8 cellular contexts compared by ENCODE assay signal in the genomic region with DNA sequence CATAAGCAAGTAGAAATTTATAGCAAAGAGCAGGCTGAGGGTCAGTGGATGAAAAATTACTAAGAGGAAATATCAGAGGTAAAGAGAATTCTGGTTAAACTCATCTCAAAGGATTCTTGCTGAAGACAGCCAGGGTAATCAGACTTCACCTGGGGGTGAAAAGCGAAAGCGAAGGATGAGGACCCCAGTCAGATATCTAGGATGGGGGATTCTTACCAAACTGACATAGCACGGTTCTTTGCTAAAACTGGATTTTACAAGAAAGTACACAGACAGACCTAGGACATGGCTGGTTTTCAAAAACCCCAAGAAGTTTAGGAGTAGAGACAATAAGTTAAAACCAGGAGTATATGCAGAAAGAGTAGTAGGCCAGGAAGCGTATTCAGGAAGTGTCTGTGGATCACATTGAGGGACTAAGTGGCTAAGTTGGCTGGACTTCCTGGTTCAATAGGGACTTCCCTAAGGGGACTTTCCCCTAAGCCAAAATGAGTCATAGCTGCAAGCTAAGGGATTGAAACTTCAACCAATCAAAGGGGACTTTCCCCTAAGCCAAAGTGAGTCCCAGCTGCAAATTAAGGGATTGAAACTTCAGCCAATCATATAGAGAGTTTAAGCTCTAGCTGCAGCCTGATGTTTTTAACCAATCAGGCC. TPM values are rescaled to one million over a fixed set of nuclear protein-coding genes. Genes with fewer than 3 reads are reported as not detected.
A peak's percentile ranks its signal among the peaks of the same experiment; 100 is the strongest.
DNase-seq lines count a peak whose midpoint lies in the region; ATAC-seq and TF ChIP-seq lines count a peak whose summit lies in the region.

No MANE protein-coding gene starts in this region.

- peaks cover 5% of the 10 kb centered on the region for H3K4me1 ChIP-seq in mesenchymal stem cell (ENCODE audit: control insufficient read depth, insufficient read depth, low read depth, low read length)

- H3K18ac ChIP-seq in mesenchymal stem cell (ENCODE audit: low read depth in 1 of 2, low read length in 2 of 2), result no peak overlapping the region

- no peaks in the 10 kb centered on the region for H3K79me1 ChIP-seq in mesenchymal stem cell (replicated peaks; ENCODE audit: low read length, poor library complexity, severe bottlenecking)

- H3K36me3 ChIP-seq in mesenchymal stem cell (ENCODE audit: control insufficient read depth in 1 of 2, insufficient read depth in 2 of 2, low read depth in 1 of 2, low read length in 2 of 2), result no peaks in the 10 kb centered on the region

- H2AK5ac ChIP-seq in mesenchymal stem cell (ENCODE audit: low read length, severe bottlenecking), result no peak overlapping the region

- H3K9me3 Mint-ChIP-seq in activated CD8-positive, alpha-beta T cell treated with anti-CD3 and anti-CD28 coated beads for 36 hours, result peaks cover 5% of the 10 kb centered on the region
- peaks cover 7% of the 10 kb centered on the region; the same call in 1 of the 2 replicates for H3K9me3 Mint-ChIP-seq in WTC11

- H3K36me3 Mint-ChIP-seq in activated CD8-positive, alpha-beta T cell treated with anti-CD3 and anti-CD28 coated beads for 36 hours (ENCODE audit: low read depth), result peaks cover 5% of the 10 kb centered on the region
- no peaks in the 10 kb centered on the region for H3K36me3 Mint-ChIP-seq in WTC11

- no peak overlapping the region for H3K4me2 ChIP-seq in mesenchymal stem cell (ENCODE audit: low read length, poor library complexity, severe bottlenecking)

- H3K4me3 Mint-ChIP-seq in activated CD8-positive, alpha-beta T cell treated with anti-CD3 and anti-CD28 coated beads for 36 hours, result no peak overlapping the region
- no peak overlapping the region for H3K4me3 Mint-ChIP-seq in WTC11

- peak overlapping the region; percentile 95 for H3K27ac Mint-ChIP-seq in activated CD8-positive, alpha-beta T cell treated with anti-CD3 and anti-CD28 coated beads for 36 hours
- H3K27ac Mint-ChIP-seq in WTC11, result no peak overlapping the region

- POLR2A ChIA-PET in activated CD8-positive, alpha-beta T cell treated with anti-CD3 and anti-CD28 coated beads for 36 hours (lab: Charles Lee), result interaction anchor here (1.3 kb wide), 1 partner anchor 24 kb away, joined by 5 read pairs; the partner anchor contains the start of gene COX17
- POLR2A ChIA-PET in WTC11 (lab: Charles Lee), result no interaction called here

- H3K9ac ChIP-seq in mesenchymal stem cell (ENCODE audit: low read length), result no peak overlapping the region

- H3K4me3 ChIP-seq in mesenchymal stem cell (ENCODE audit: insufficient read depth in 1 of 2, low read depth in 1 of 2, low read length in 2 of 2), result no peak overlapping the region

- no peak overlapping the region for H3K14ac ChIP-seq in mesenchymal stem cell (ENCODE audit: low read length in 2 of 2)

- no peak overlapping the region for H2BK120ac ChIP-seq in mesenchymal stem cell (ENCODE audit: low read depth, low read length)

- H3K23ac ChIP-seq in mesenchymal stem cell (ENCODE audit: low read length in 2 of 2), result no peak overlapping the region

- H3K27me3 ChIP-seq in mesenchymal stem cell (ENCODE audit: control insufficient read depth in 1 of 2, insufficient read depth in 1 of 2, low read length in 2 of 2), result no peaks in the 10 kb centered on the region

- peak; percentile 33 for DNase-seq in SKM-1 treated with dmso at 0.1 percent for 144 hours (lab: John Stamatoyannopoulos, UW; ENCODE audit: unreplicated experiment)
- DNase-seq in SKM-1 (lab: John Stamatoyannopoulos, UW; ENCODE audit: unreplicated experiment), result no peak
- peak; percentile 54 for DNase-seq in activated CD8-positive, alpha-beta T cell treated with anti-CD3 and anti-CD28 coated beads for 36 hours
- peak; percentile 66 for DNase-seq in mesenchymal stem cell
- no peak for DNase-seq in WTC11 (ENCODE audit: low spot score)
- DNase-seq in posterior cingulate gyrus, result no peak

- no peak overlapping the region for H4K91ac ChIP-seq in mesenchymal stem cell (ENCODE audit: low read length)

- no peak overlapping the region for H2BK15ac ChIP-seq in mesenchymal stem cell (ENCODE audit: low read depth, poor library complexity, severe bottlenecking)

- TF ChIP-seq CTCF in activated CD8-positive, alpha-beta T cell treated with anti-CD3 and anti-CD28 coated beads for 36 hours (IDR thresholded peaks at IDR 0.05), result no peak
- TF ChIP-seq CTCF in WTC11 (IDR thresholded peaks at IDR 0.05), result no peak

- H2AFZ ChIP-seq in mesenchymal stem cell (ENCODE audit: low read depth, low read length), result no peak overlapping the region

- CTCF ChIA-PET in activated CD8-positive, alpha-beta T cell treated with anti-CD3 and anti-CD28 coated beads for 36 hours (lab: Charles Lee), result interaction anchor here (0.8 to 3.9 kb wide), 2 partner anchors 10 to 19 kb away, joined by 3 to 22 read pairs; no protein-coding TSS in a partner anchor
- CTCF ChIA-PET in WTC11 (lab: Charles Lee), result interaction anchor here (1.1 kb wide), 1 partner anchor 10 kb away, joined by 3 read pairs; no protein-coding TSS in a partner anchor

- WGBS in mesenchymal stem cell, result 93% methylated on average over 4 of the region's 4 CpGs

- ATAC-seq in HG03064 (IDR thresholded peaks at IDR 0.05; ENCODE audit: low read depth, unreplicated experiment) (peak; percentile 38), WTC11 (no peak), HG03108 (IDR thresholded peaks at IDR 0.05; ENCODE audit: unreplicated experiment) (no peak)
- ATAC-seq in activated CD8-positive, alpha-beta T cell treated with anti-CD3 and anti-CD28 coated beads for 36 hours, result peak; percentile 62

- H4K8ac ChIP-seq in mesenchymal stem cell (ENCODE audit: low read length), result no peak overlapping the region

- H2BK12ac ChIP-seq in mesenchymal stem cell (ENCODE audit: low read length in 2 of 2), result no peak overlapping the region

- H3K27me3 Mint-ChIP-seq in activated CD8-positive, alpha-beta T cell treated with anti-CD3 and anti-CD28 coated beads for 36 hours, result peaks cover 4% of the 10 kb centered on the region
- H3K27me3 Mint-ChIP-seq in WTC11 (ENCODE audit: low read depth), result peaks cover 44% of the 10 kb centered on the region

- no peak overlapping the region for H3K27ac ChIP-seq in mesenchymal stem cell (ENCODE audit: low read length, poor library complexity, severe bottlenecking)

- no peaks in the 10 kb centered on the region for H3K9me3 ChIP-seq in mesenchymal stem cell (ENCODE audit: control insufficient read depth, low read length)

- intact Hi-C loops in activated CD8-positive, alpha-beta T cell treated with anti-CD3 and anti-CD28 coated beads for 36 hours (cut with micrococcal nuclease), result no loop called here
- intact Hi-C loops in posterior cingulate gyrus (cut with DNase I), result no loop called here

- H2BK5ac ChIP-seq in mesenchymal stem cell (ENCODE audit: low read depth, low read length, poor library complexity, severe bottlenecking), result no peak overlapping the region

- H3K4ac ChIP-seq in mesenchymal stem cell (ENCODE audit: low read depth in 1 of 2, low read length in 2 of 2), result no peak overlapping the region

- H3K4me1 Mint-ChIP-seq in activated CD8-positive, alpha-beta T cell treated with anti-CD3 and anti-CD28 coated beads for 36 hours (ENCODE audit: low read depth), result peaks cover 38% of the 10 kb centered on the region
- peaks cover 13% of the 10 kb centered on the region for H3K4me1 Mint-ChIP-seq in WTC11

TF ChIP-seq in WTC11, 78 proteins besides CTCF, POLR2A, EP300 and RAD21:
- TF ChIP-seq CREM (CRISPR knock-in tag; IDR thresholded peaks at IDR 0.05) (no peak), MAX (CRISPR knock-in tag; IDR thresholded peaks at IDR 0.05) (no peak)
TF ChIP-seq in WTC11: peak in this region for 0.

RNA-seq across cellular contexts. Expression of gene CFAP91, which starts 2.4 kb away (rescaled TPM):
- not detected for total RNA-seq in activated CD8-positive, alpha-beta T cell treated with anti-CD3 and anti-CD28 coated beads for 36 hours
- 0.08 TPM for polyA plus RNA-seq in mesenchymal stem cell (2013, experiment 1 of 2)
- polyA plus RNA-seq in mesenchymal stem cell (2013, experiment 2 of 2), result 0.14 TPM
- 2.2 to 3.5 TPM (median 3.3 TPM) in 3 replicates for total RNA-seq in WTC11 (2021)

RNA-seq across cellular contexts. Expression of gene COX17, which starts 23.2 kb away (rescaled TPM):
- 10 to 100 TPM; 83.6 to 86.7 TPM for total RNA-seq in activated CD8-positive, alpha-beta T cell treated with anti-CD3 and anti-CD28 coated beads for 36 hours
- 62.6 TPM for polyA plus RNA-seq in mesenchymal stem cell (2013, experiment 1 of 2)
- polyA plus RNA-seq in mesenchymal stem cell (2013, experiment 2 of 2), result 62.2 TPM
- total RNA-seq in WTC11 (2021), result 49.7 to 56.0 TPM (median 50.3 TPM) in 3 replicates

RNA-seq across cellular contexts. Expression of gene POPDC2, which starts 40.0 kb away (rescaled TPM):
- 1 to 10 TPM; 1.3 to 2.1 TPM for total RNA-seq in activated CD8-positive, alpha-beta T cell treated with anti-CD3 and anti-CD28 coated beads for 36 hours
- 0.40 TPM for polyA plus RNA-seq in mesenchymal stem cell (2013, experiment 1 of 2)
- polyA plus RNA-seq in mesenchymal stem cell (2013, experiment 2 of 2), result 0.45 TPM
- total RNA-seq in WTC11 (2021), result 0.48 to 0.64 TPM (median 0.53 TPM) in 3 replicates

Comparison
In these comparisons a context has a peak if more than half of its experiments do, and no peak if none do; other contexts are left out.
1. DNase-seq: peak in SKM-1 treated with dmso at 0.1 percent for 144 hours (single experiment), activated CD8-positive, alpha-beta T cell treated with anti-CD3 and anti-CD28 coated beads for 36 hours (single experiment) and mesenchymal stem cell (single experiment); none in SKM-1 (single experiment), WTC11 (single experiment) and posterior cingulate gyrus (0 of 10).
2. ATAC-seq: peak in HG03064 (single experiment) and activated CD8-positive, alpha-beta T cell treated with anti-CD3 and anti-CD28 coated beads for 36 hours (single experiment); none in WTC11 (single experiment) and HG03108 (single experiment).